8 cellular contexts compared by ENCODE assay signal in genomic region chr9:136409557-136410455, GRCh38. TPM values are rescaled to one million over a fixed set of nuclear protein-coding genes. Genes with fewer than 3 reads are reported as not detected.
A peak's percentile ranks its signal among the peaks of the same experiment; 100 is the strongest.
DNase-seq lines count a peak whose midpoint lies in the region; ATAC-seq, FAIRE-seq and TF ChIP-seq lines count a peak whose summit lies in the region.

No MANE protein-coding gene starts in this region.

- no peaks in the 10 kb centered on the region for H3K9me3 Mint-ChIP-seq in activated B cell treated with CpG ODN at 0.5 μM for 24 hours
- H3K9me3 Mint-ChIP-seq in memory B cell = peaks cover 5% of the 10 kb centered on the region

- ATAC-seq in GM21360 (IDR thresholded peaks at IDR 0.05; ENCODE audit: unreplicated experiment) (peak; percentile 19), activated B cell treated with CpG ODN at 0.5 μM for 24 hours (ENCODE audit: low read depth) (peak; percentile 37), memory B cell (ENCODE audit: low read depth) (peak; percentile 39)

- TF ChIP-seq POLR2A in stomach (IDR thresholded peaks at IDR 0.05) = no peak

- intact Hi-C loops in activated B cell treated with CpG ODN at 0.5 μM for 24 hours (cut with micrococcal nuclease) = loop anchor here (1.0 to 10.0 kb wide), 4 partner anchors 10 to 165 kb away; partner anchors contain the start of genes INPP5E, QSOX2, SEC16A and SNAPC4
- intact Hi-C loops in stomach (cut with DNase I; ENCODE audit: low total_unique reads) = loop anchor here (10.0 kb wide), 1 partner anchor 75 kb away; no protein-coding TSS in a partner anchor

- CTCF ChIA-PET in activated B cell treated with CpG ODN at 0.5 μM for 24 hours (lab: Charles Lee) = interaction anchor here (1.1 kb wide), 1 partner anchor 9 kb away, joined by 8 read pairs; no protein-coding TSS in a partner anchor

- peak overlapping the region; percentile 87 for H3K27ac Mint-ChIP-seq in activated B cell treated with CpG ODN at 0.5 μM for 24 hours
- peak overlapping the region; percentile 94 for H3K27ac Mint-ChIP-seq in memory B cell

- POLR2A ChIA-PET in activated B cell treated with CpG ODN at 0.5 μM for 24 hours (lab: Charles Lee) = interaction anchor here (0.6 to 1.4 kb wide), 9 partner anchors 8 to 590 kb away, joined by 3 to 19 read pairs (median 4); partner anchors contain the start of gene DNLZ

- H3K27me3 ChIP-seq in ectodermal cell (ENCODE audit: control insufficient read depth, insufficient read depth, low read length, poor library complexity, severe bottlenecking) (no peaks in the 10 kb centered on the region), stomach (no peaks in the 10 kb centered on the region)

- H3K4me1 Mint-ChIP-seq in activated B cell treated with CpG ODN at 0.5 μM for 24 hours (peaks cover 49% of the 10 kb centered on the region), memory B cell (peaks cover 29% of the 10 kb centered on the region)

- H3K27ac ChIP-seq in ectodermal cell (ENCODE audit: insufficient read depth, low read depth, low read length, poor library complexity, severe bottlenecking) = no peak overlapping the region
- H3K27ac ChIP-seq in stomach = peak overlapping the region; percentile 43 to 96 (median 78)

- DNase-seq in D341Med (ENCODE audit: low spot score) = peak; percentile 73
- peak; percentile 57 for DNase-seq in HuH-7 (ENCODE audit: low spot score)
- peak; percentile 33 for DNase-seq in activated B cell treated with CpG ODN at 0.5 μM for 24 hours
- peak in 1 of 2 donors; percentile 45 for DNase-seq in memory B cell (ENCODE audit: low spot score in 2 of 2)
- DNase-seq in stomach = peak; percentile 33
- no peak for DNase-seq in RCC 7860 (ENCODE audit: low spot score)

- H3K27me3 Mint-ChIP-seq in activated B cell treated with CpG ODN at 0.5 μM for 24 hours (no peaks in the 10 kb centered on the region), memory B cell (no peaks in the 10 kb centered on the region)

- H3K36me3 Mint-ChIP-seq in activated B cell treated with CpG ODN at 0.5 μM for 24 hours (ENCODE audit: low read depth) (peaks cover 57% of the 10 kb centered on the region), memory B cell (peaks cover 26% of the 10 kb centered on the region)

- TF ChIP-seq CTCF in activated B cell treated with CpG ODN at 0.5 μM for 24 hours (IDR thresholded peaks at IDR 0.05) (no peak), stomach (IDR thresholded peaks at IDR 0.05) (no peak)

- H3K4me1 ChIP-seq in ectodermal cell (ENCODE audit: control insufficient read depth, insufficient read depth, low read length) (peaks cover 13% of the 10 kb centered on the region), stomach (peaks cover 22 to 34% (median 30%) of the 10 kb centered on the region in 4 donors)

- no peak for TF ChIP-seq EP300 in stomach (IDR thresholded peaks at IDR 0.05)

- peaks cover 21% of the 10 kb centered on the region for H3K36me3 ChIP-seq in ectodermal cell (ENCODE audit: control insufficient read depth, insufficient read depth, low read length)
- peaks cover 47 to 60% (median 58%) of the 10 kb centered on the region in 4 donors for H3K36me3 ChIP-seq in stomach

- H3K4me3 Mint-ChIP-seq in activated B cell treated with CpG ODN at 0.5 μM for 24 hours (peak overlapping the region; percentile 90), memory B cell (peak overlapping the region; percentile 88)

- H3K4me3 ChIP-seq in ectodermal cell (ENCODE audit: insufficient read depth, low read depth, low read length) (peak overlapping the region; percentile 95), stomach (peak overlapping the region; percentile 90 to 100 (median 99))

- FAIRE-seq in RCC 7860 (lab: Jason Lieb, UNC) = no peak

- H3K9me3 ChIP-seq in ectodermal cell (ENCODE audit: control insufficient read depth, low read length) (no peaks in the 10 kb centered on the region), stomach (no peaks in the 10 kb centered on the region)

- WGBS in ectodermal cell, 2 experiments = 13% methylated on average over 71 of the region's 71 CpGs
- WGBS in stomach, 5 donors = 9 to 38% (median 13%) methylated on average over 12 to 71 of the region's 71 CpGs

RNA-seq across cellular contexts. Expression of gene ENTR1, which starts 0.6 kb away (rescaled TPM):
- total RNA-seq in activated B cell treated with CpG ODN at 0.5 μM for 24 hours (89.4 and 101 TPM in 2 replicates), stomach (100 to 1,000 TPM in 1 of 5 donors, 10 to 100 TPM in 4; 26.3 to 184 (median 71.2) TPM)
- polyA plus RNA-seq in ectodermal cell (2013, experiment 1 of 4) = 89.1 TPM
- 79.9 TPM for polyA plus RNA-seq in ectodermal cell (2013, experiment 2 of 4)
- polyA plus RNA-seq in ectodermal cell (2013, experiment 3 of 4) = 67.9 TPM
- 65.1 TPM for polyA plus RNA-seq in ectodermal cell (2013, experiment 4 of 4)
- polyA plus RNA-seq in stomach = 10 to 100 TPM; 20.6 to 29.5 (median 27.2) TPM

RNA-seq across cellular contexts. Expression of gene PMPCA, which starts 0.7 kb away (rescaled TPM):
- total RNA-seq in activated B cell treated with CpG ODN at 0.5 μM for 24 hours (67.2 and 75.3 TPM in 2 replicates), stomach (100 to 1,000 TPM in 1 of 5 donors, 10 to 100 TPM in 4; 32.7 to 121 (median 59.5) TPM)
- 105 TPM for polyA plus RNA-seq in ectodermal cell (2013, experiment 1 of 4)
- polyA plus RNA-seq in ectodermal cell (2013, experiment 2 of 4) = 89.9 TPM
- 54.9 TPM for polyA plus RNA-seq in ectodermal cell (2013, experiment 3 of 4)
- polyA plus RNA-seq in ectodermal cell (2013, experiment 4 of 4) = 58.5 TPM
- polyA plus RNA-seq in stomach = 10 to 100 TPM; 25.8 to 47.0 (median 32.6) TPM

RNA-seq across cellular contexts. Expression of gene SNAPC4, which starts 9.8 kb away (rescaled TPM):
- total RNA-seq in activated B cell treated with CpG ODN at 0.5 μM for 24 hours = 20.0 and 22.2 TPM in 2 replicates
- 21.6 TPM for polyA plus RNA-seq in ectodermal cell (2013, experiment 1 of 4)
- polyA plus RNA-seq in ectodermal cell (2013, experiment 2 of 4) = 22.3 TPM
- 15.7 TPM for polyA plus RNA-seq in ectodermal cell (2013, experiment 3 of 4)
- 15.3 TPM for polyA plus RNA-seq in ectodermal cell (2013, experiment 4 of 4)
- total RNA-seq in stomach = 10 to 100 TPM in 1 of 5 donors, 1 to 10 TPM in 4; 1.8 to 58.2 (median 5.8) TPM
- 1 to 10 TPM; 2.9 to 4.6 (median 4.1) TPM for polyA plus RNA-seq in stomach

RNA-seq across cellular contexts. Expression of gene INPP5E, which starts 29.8 kb away (rescaled TPM):
- 22.8 and 26.6 TPM in 2 replicates for total RNA-seq in activated B cell treated with CpG ODN at 0.5 μM for 24 hours
- 22.8 TPM for polyA plus RNA-seq in ectodermal cell (2013, experiment 1 of 4)
- polyA plus RNA-seq in ectodermal cell (2013, experiment 2 of 4) = 19.1 TPM
- 20.5 TPM for polyA plus RNA-seq in ectodermal cell (2013, experiment 3 of 4)
- 23.1 TPM for polyA plus RNA-seq in ectodermal cell (2013, experiment 4 of 4)
- 10 to 100 TPM in 2 of 5 donors, 1 to 10 TPM in 3; 6.2 to 32.1 (median 9.7) TPM for total RNA-seq in stomach
- polyA plus RNA-seq in stomach = 1 to 10 TPM; 3.2 to 9.0 (median 4.2) TPM

RNA-seq across cellular contexts. Expression of gene CARD9, which starts 36.3 kb away (rescaled TPM):
- total RNA-seq in activated B cell treated with CpG ODN at 0.5 μM for 24 hours (0.83 and 0.89 TPM in 2 replicates), stomach (1 to 10 TPM in 3 of 5 donors, under 1 TPM in 1, not detected in 1; 0.92 to 8.2 (median 1.6) TPM)
- 0.37 TPM for polyA plus RNA-seq in ectodermal cell (2013, experiment 1 of 4)
- 0.48 TPM for polyA plus RNA-seq in ectodermal cell (2013, experiment 2 of 4)
- polyA plus RNA-seq in ectodermal cell (2013, experiment 3 of 4) = 0.43 TPM
- polyA plus RNA-seq in ectodermal cell (2013, experiment 4 of 4) = 0.49 TPM
- polyA plus RNA-seq in stomach = 1 to 10 TPM in 2 of 3 donors, under 1 TPM in 1; 0.92 to 2.0 (median 1.1) TPM
